Comparison of ENCODE assay signal across 8 cellular contexts in genomic region chr15:73994912-73995622, GRCh38. TPM values are rescaled to one million over a fixed set of nuclear protein-coding genes. Genes with fewer than 3 reads are reported as not detected.
A peak's percentile ranks its signal among the peaks of the same experiment; 100 is the strongest.
DNase-seq lines count a peak whose midpoint lies in the region; ATAC-seq and TF ChIP-seq lines count a peak whose summit lies in the region.

No MANE protein-coding gene starts in this region.

- no peaks in the 10 kb centered on the region for H4K20me1 ChIP-seq in OCI-LY1 (ENCODE audit: insufficient read depth, low read length)

- H4K5ac ChIP-seq in mesendoderm (ENCODE audit: low read length): no peak overlapping the region

- no CpG with 5 or more reads among the region's 18 CpGs for WGBS in mesendoderm (ENCODE audit: extremely low coverage, insufficient coverage, low lambda C conversion rate)
- WGBS in upper lobe of left lung, 2 donors: 0% methylated on average over 17 to 18 of the region's 18 CpGs

- no peak overlapping the region for H2BK5ac ChIP-seq in mesendoderm (ENCODE audit: low read length)

- H3K9ac ChIP-seq in OCI-LY1 (ENCODE audit: low read length): peak overlapping the region; percentile 90
- H3K9ac ChIP-seq in mesendoderm (ENCODE audit: low read length): peak overlapping the region; percentile 95

- H3K18ac ChIP-seq in mesendoderm (ENCODE audit: low read length): peak overlapping the region; percentile 54

- H3K36me3 ChIP-seq in OCI-LY1 (ENCODE audit: insufficient read depth, low read length) (peaks cover 18% of the 10 kb centered on the region; the same call in 1 of the 2 replicates), mesendoderm (ENCODE audit: control insufficient read depth, insufficient read depth, low read length) (no peaks in the 10 kb centered on the region), upper lobe of left lung (peaks cover 6 to 20% (median 15%) of the 10 kb centered on the region in 4 donors)

- no peaks in the 10 kb centered on the region for H3K9me3 ChIP-seq in OCI-LY1 (ENCODE audit: low read length)
- no peaks in the 10 kb centered on the region for H3K9me3 ChIP-seq in upper lobe of left lung

- H3K79me2 ChIP-seq in OCI-LY1 (ENCODE audit: insufficient read depth, low read length) (0 out of 2 replicates have a peak, but pooled peaks cover 5% of the 10 kb centered on the region), mesendoderm (ENCODE audit: control insufficient read depth, insufficient read depth, low read length) (peaks cover 2% of the 10 kb centered on the region)

- H3K4ac ChIP-seq in mesendoderm (ENCODE audit: low read depth, low read length): no peak overlapping the region

- H3K4me2 ChIP-seq in OCI-LY1 (ENCODE audit: low read length): peak overlapping the region; percentile 94
- peak overlapping the region; percentile 97 for H3K4me2 ChIP-seq in mesendoderm (ENCODE audit: low read length)

- H3K4me1 ChIP-seq in OCI-LY1 (ENCODE audit: insufficient read depth, low read length, severe bottlenecking): peaks cover 52% of the 10 kb centered on the region
- H3K4me1 ChIP-seq in mesendoderm (ENCODE audit: control insufficient read depth, low read depth, low read length): no peaks in the 10 kb centered on the region
- H3K4me1 ChIP-seq in upper lobe of left lung: peaks cover 58 to 85% (median 77%) of the 10 kb centered on the region in 4 donors

- peak overlapping the region; percentile 82 for H3K56ac ChIP-seq in mesendoderm (ENCODE audit: low read length)

- no peaks in the 10 kb centered on the region for H3K9me2 ChIP-seq in OCI-LY1 (ENCODE audit: low read depth, low read length)

- no peaks in the 10 kb centered on the region for H3F3A ChIP-seq in OCI-LY1 (ENCODE audit: insufficient read depth, low read length)

- H3K4me3 ChIP-seq in OCI-LY1 (ENCODE audit: low read depth, low read length, poor library complexity, severe bottlenecking): peak overlapping the region; percentile 95
- H3K4me3 ChIP-seq in choroid plexus epithelial cell (ENCODE audit: low read depth, low read length): peak overlapping the region; percentile 93
- peak overlapping the region; percentile 76 for H3K4me3 ChIP-seq in mesendoderm (ENCODE audit: low read length)
- H3K4me3 ChIP-seq in upper lobe of left lung: peak overlapping the region; percentile 77 to 96 (median 86)

- TF ChIP-seq EP300 in upper lobe of left lung (IDR thresholded peaks at IDR 0.05): no peak

- H4K8ac ChIP-seq in mesendoderm (ENCODE audit: low read depth, low read length): peak overlapping the region; percentile 77

- no peak overlapping the region for H2AK5ac ChIP-seq in mesendoderm (ENCODE audit: low read length)

- peak overlapping the region; percentile 70 for H3K27ac ChIP-seq in OCI-LY1 (ENCODE audit: low read depth, low read length, poor library complexity, severe bottlenecking)
- no peak overlapping the region for H3K27ac ChIP-seq in mesendoderm (ENCODE audit: low read depth, low read length)
- peak overlapping the region; percentile 96 to 99 (median 98) for H3K27ac ChIP-seq in upper lobe of left lung

- no peak overlapping the region for H2AFZ ChIP-seq in OCI-LY1 (ENCODE audit: low read length)

- H3K23ac ChIP-seq in mesendoderm (ENCODE audit: low read length): peak overlapping the region; percentile 94

- no peak overlapping the region for H2BK120ac ChIP-seq in mesendoderm (ENCODE audit: low read depth, low read length)

- TF ChIP-seq CTCF in OCI-LY1 (IDR thresholded peaks at IDR 0.05; ENCODE audit: low read length): no peak
- no peak for TF ChIP-seq CTCF in choroid plexus epithelial cell (conservative IDR thresholded peaks at IDR 0.05; ENCODE audit: low read depth, low read length)
- no peak for TF ChIP-seq CTCF in upper lobe of left lung (IDR thresholded peaks at IDR 0.05)

- peak; percentile 38 for DNase-seq in DMS 273 (lab: John Stamatoyannopoulos, UW; ENCODE audit: unreplicated experiment)
- DNase-seq in DMS 273 treated with DMSO at 0.1 percent for 48 hours (lab: John Stamatoyannopoulos, UW): no peak
- no peak for DNase-seq in choroid plexus epithelial cell (ENCODE audit: low read depth)
- DNase-seq in mesendoderm: peak; percentile 26
- peak in 1 of 2 donors; percentile 78 for DNase-seq in upper lobe of left lung

- peak; percentile 1 to 4 for ATAC-seq in upper lobe of left lung (ENCODE audit: low FRiP score in 2 of 2)
- ATAC-seq in GM19328 (IDR thresholded peaks at IDR 0.05; ENCODE audit: unreplicated experiment): no peak
- ATAC-seq in HG02981 (IDR thresholded peaks at IDR 0.05; ENCODE audit: unreplicated experiment): no peak

- H3K79me1 ChIP-seq in mesendoderm (ENCODE audit: low read length): peaks cover 10% of the 10 kb centered on the region

- TF ChIP-seq POLR2A in upper lobe of left lung (IDR thresholded peaks at IDR 0.05): no peak

- H2BK15ac ChIP-seq in mesendoderm (replicated peaks; ENCODE audit: low read depth): no peak overlapping the region

- H3K27me3 ChIP-seq in OCI-LY1 (ENCODE audit: insufficient read depth, low read length) (no peaks in the 10 kb centered on the region), mesendoderm (ENCODE audit: insufficient read depth, low read length, poor library complexity) (no peaks in the 10 kb centered on the region), upper lobe of left lung (no peaks in the 10 kb centered on the region)

RNA-seq across cellular contexts. Expression of gene PML, which starts 0.6 kb away (rescaled TPM):
- polyA plus RNA-seq in mesendoderm (2013, experiment 1 of 2): 20.2 TPM
- 19.6 TPM for polyA plus RNA-seq in mesendoderm (2013, experiment 2 of 2)
- 100 to 1,000 TPM in 2 of 6 donors, 10 to 100 TPM in 4; 63.1 to 247 (median 92.9) TPM for total RNA-seq in upper lobe of left lung

RNA-seq across cellular contexts. Expression of gene STOML1, which starts 3.0 kb away (rescaled TPM):
- 1.4 TPM for polyA plus RNA-seq in mesendoderm (2013, experiment 1 of 2)
- polyA plus RNA-seq in mesendoderm (2013, experiment 2 of 2): 1.5 TPM
- total RNA-seq in upper lobe of left lung: 10 to 100 TPM; 12.2 to 23.3 (median 18.3) TPM

Comparison
In these comparisons a context has a peak if more than half of its experiments do, and no peak if none do; other contexts are left out.
1. DNase-seq: peak in DMS 273 (single experiment) and mesendoderm (single experiment); none in DMS 273 treated with DMSO at 0.1 percent for 48 hours (single experiment) and choroid plexus epithelial cell (single experiment).
2. ATAC-seq: peak in upper lobe of left lung (2 of 2); none in GM19328 (single experiment) and HG02981 (single experiment).
3. Peak in every context shown above with its lines, with median percentiles within 50 percentile points of each other: H3K4me3 ChIP-seq.